19 cellular contexts compared by ENCODE assay signal in the genomic region with DNA sequence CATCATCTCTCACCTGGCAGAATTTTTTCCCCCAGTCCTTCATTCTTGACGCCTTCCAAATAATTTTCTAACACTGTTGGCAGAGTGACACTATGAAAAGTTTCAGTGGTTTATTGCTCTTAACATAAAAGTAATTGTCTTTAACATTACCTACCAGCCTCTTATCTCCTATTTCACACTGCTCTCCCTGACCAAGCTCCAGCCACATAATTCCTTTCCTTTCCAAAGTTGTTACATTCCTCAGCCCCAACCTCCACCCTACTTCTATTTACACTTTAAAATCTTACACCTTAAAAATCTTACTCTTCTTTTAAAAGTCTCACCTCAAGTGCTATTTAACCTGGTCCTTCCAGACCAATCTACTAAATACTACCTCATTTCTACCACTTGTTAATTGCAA. TPM values are rescaled to one million over a fixed set of nuclear protein-coding genes. Genes with fewer than 3 reads are reported as not detected.
A peak's percentile ranks its signal among the peaks of the same experiment; 100 is the strongest.
DNase-seq lines count a peak whose midpoint lies in the region; ATAC-seq and TF ChIP-seq lines count a peak whose summit lies in the region.
"Had no signal": no experiment of that assay in that cellular context is flagged by ENCODE, and none has a peak within 500 bp of the region (broad histone marks: within the 10 kb centered on the region; RNA-seq: fewer than 3 reads in every experiment).

No MANE protein-coding gene starts in this region.

- no peak overlapping the region for H4K8ac ChIP-seq in H9 (replicated peaks; ENCODE audit: insufficient read length, low read depth, low read length)

- CTCF ChIA-PET in CD4-positive, alpha-beta T cell (lab: Charles Lee): no interaction called here

- H3K23ac ChIP-seq in H9 (ENCODE audit: insufficient read length, low read depth, low read length): no peak overlapping the region

- H3K9me3 Mint-ChIP-seq in H9 (peaks cover 11 to 17% of the 10 kb centered on the region in 2 experiments; a peak in 4 of 5 replicates), neural crest cell (no peaks in the 10 kb centered on the region)
- H3K9me3 Mint-ChIP-seq in CD4-positive, alpha-beta T cell: no peaks in the 10 kb centered on the region

- H4K91ac ChIP-seq in H9 (ENCODE audit: insufficient read length, low read depth, low read length): no peak overlapping the region

- H3K4me1 Mint-ChIP-seq in H9 (peaks cover 44 to 61% of the 10 kb centered on the region in 2 experiments), neural crest cell (peaks cover 59% of the 10 kb centered on the region)
- peaks cover 13% of the 10 kb centered on the region for H3K4me1 Mint-ChIP-seq in CD4-positive, alpha-beta T cell (ENCODE audit: low read depth)

- H3K27ac ChIP-seq in H9 (ENCODE audit: insufficient read length, low read depth, low read length) (no peak overlapping the region), ectodermal cell (ENCODE audit: insufficient read depth, low read depth, low read length, poor library complexity, severe bottlenecking) (no peak overlapping the region)
- H3K27ac ChIP-seq in CD4-positive, alpha-beta T cell (ENCODE audit: low read depth, low read length): no peak overlapping the region
- H3K27ac ChIP-seq: A549 had no signal

- no peak overlapping the region for H3K56ac ChIP-seq in H9 (ENCODE audit: insufficient read length, low read depth, low read length)

- H3K4me1 ChIP-seq in H9 (ENCODE audit: insufficient read depth, low read length) (no peaks in the 10 kb centered on the region; the same call in 1 of the 2 replicates), ectodermal cell (ENCODE audit: control insufficient read depth, insufficient read depth, low read length) (peaks cover 22% of the 10 kb centered on the region), iPS-15b (ENCODE audit: control insufficient read depth, insufficient read depth, low read length) (peaks cover 5% of the 10 kb centered on the region)

- intact Hi-C loops in CD4-positive, alpha-beta T cell (cut with DNase I, micrococcal nuclease): no loop called here

- H3K36me3 Mint-ChIP-seq in H9 (ENCODE audit: insufficient read depth in 1 of 3, low read depth in 3 of 3) (peaks cover 71 to 77% (median 77%) of the 10 kb centered on the region in 3 experiments), neural crest cell (ENCODE audit: low read depth) (peaks cover 20% of the 10 kb centered on the region)
- no peaks in the 10 kb centered on the region for H3K36me3 Mint-ChIP-seq in CD4-positive, alpha-beta T cell (ENCODE audit: low read depth)

- no peak overlapping the region for H3K14ac ChIP-seq in H9 (ENCODE audit: insufficient read depth, low read length)

- no peaks in the 10 kb centered on the region for H3K79me1 ChIP-seq in H9 (ENCODE audit: insufficient read depth, low read depth, low read length, poor library complexity, severe bottlenecking)

- H3K4me3 Mint-ChIP-seq in H9 (peak overlapping the region; percentile 93 to 99), neural crest cell (peak overlapping the region; percentile 84)
- H3K4me3 Mint-ChIP-seq in CD4-positive, alpha-beta T cell: no peak overlapping the region

- H3K4me3 ChIP-seq in ectodermal cell (ENCODE audit: insufficient read depth, low read depth, low read length) (peak overlapping the region; percentile 84), iPS-15b (ENCODE audit: low read depth, low read length) (peak overlapping the region; percentile 97)
- H3K4me3 ChIP-seq: A549, MG63 had no signal

- H3K27me3 Mint-ChIP-seq in H9 (ENCODE audit: low read depth): peaks cover 1% of the 10 kb centered on the region; the same call in 1 of the 2 replicates
- H3K27me3 Mint-ChIP-seq in neural crest cell (ENCODE audit: low read depth): no peaks in the 10 kb centered on the region
- peaks cover 29% of the 10 kb centered on the region for H3K27me3 Mint-ChIP-seq in CD4-positive, alpha-beta T cell

- no peak overlapping the region for H3T11ph ChIP-seq in H9 (ENCODE audit: low read length)

- H2BK5ac ChIP-seq in H9 (ENCODE audit: insufficient read length, low read length): no peak overlapping the region

- POLR2A ChIA-PET in CD4-positive, alpha-beta T cell (lab: Charles Lee): no interaction called here

- no peak for TF ChIP-seq CTCF in H9 (conservative IDR thresholded peaks at IDR 0.05)
- no peak for TF ChIP-seq CTCF in neural crest cell (conservative IDR thresholded peaks at IDR 0.05)
- no peak for TF ChIP-seq CTCF in CD4-positive, alpha-beta T cell (IDR thresholded peaks at IDR 0.05)

- no peak overlapping the region for H3K4ac ChIP-seq in H9 (ENCODE audit: low read depth, low read length)

- H2BK120ac ChIP-seq in H9 (ENCODE audit: low read depth, low read length, poor library complexity, severe bottlenecking): no peak overlapping the region

- WGBS in H9 (ENCODE audit: extremely low coverage, insufficient read length, low lambda C conversion rate): no CpG with 5 or more reads among the region's 1 CpG
- WGBS in ectodermal cell, 2 experiments: 0 to 9% methylated on average over 1 of the region's 1 CpG

- H3K9ac ChIP-seq in H9 (ENCODE audit: extremely low read depth, insufficient read length, low read length): peak overlapping the region; percentile 99
- H3K9ac ChIP-seq in iPS-15b (ENCODE audit: low read depth, low read length): peak overlapping the region; percentile 98

- H3K18ac ChIP-seq in H9 (ENCODE audit: insufficient read length, low read depth, low read length): no peak overlapping the region

- peak overlapping the region; percentile 96 for H3K4me2 ChIP-seq in H9 (ENCODE audit: insufficient read depth, insufficient read length, low read length)
- H3K4me2 ChIP-seq: A549 had no signal

- peaks cover 12% of the 10 kb centered on the region for H3K23me2 ChIP-seq in H9 (ENCODE audit: insufficient read length, low read depth, low read length, poor library complexity, severe bottlenecking)

- H2BK12ac ChIP-seq in H9 (ENCODE audit: insufficient read length, low read depth, low read length): no peak overlapping the region

- H2BK20ac ChIP-seq in H9 (ENCODE audit: low read depth, low read length, poor library complexity, severe bottlenecking): no peak overlapping the region

- DNase-seq in H9: no peak
- DNase-seq in neural crest cell (ENCODE audit: low read depth, low spot score): no peak
- DNase-seq in T1000 (lab: John Stamatoyannopoulos, UW): no peak
- no peak for DNase-seq in iPS-NIHi11 (ENCODE audit: low spot score)
- no peak for DNase-seq in activated CD4-positive, alpha-beta T cell treated with anti-CD3 and anti-CD28 coated beads for 48 hours
- DNase-seq in CD4-positive, alpha-beta T cell: no peak
- DNase-seq: C1 segment of cervical spinal cord, DND-41, GDM1, MG63, NCI-H1092, NCI-H2081 treated with DMSO at 0.1 percent for 48 hours, NCI-H510A treated with DMSO at 0.1 percent for 48 hours had no signal

- H2AFZ ChIP-seq in H9 (ENCODE audit: low read length): no peak overlapping the region

- H2AK5ac ChIP-seq in H9 (ENCODE audit: insufficient read length, low read length): no peak overlapping the region

- no peak overlapping the region for H4K5ac ChIP-seq in H9 (ENCODE audit: insufficient read length, low read depth, low read length)

- H3K27ac Mint-ChIP-seq in H9: peak overlapping the region; percentile 8 to 94 (median 61); a peak in 5 of 7 replicates
- H3K27ac Mint-ChIP-seq in neural crest cell (ENCODE audit: unreplicated experiment): no peak overlapping the region
- no peak overlapping the region for H3K27ac Mint-ChIP-seq in CD4-positive, alpha-beta T cell

- no peaks in the 10 kb centered on the region for H3K9me3 ChIP-seq in H9 (ENCODE audit: control insufficient read depth, low read depth, low read length)
- no peaks in the 10 kb centered on the region for H3K9me3 ChIP-seq in ectodermal cell (ENCODE audit: control insufficient read depth, low read length)
- no peaks in the 10 kb centered on the region for H3K9me3 ChIP-seq in iPS-15b (ENCODE audit: control insufficient read depth, insufficient read depth, low read length)
- no peaks in the 10 kb centered on the region for H3K9me3 ChIP-seq in CD4-positive, alpha-beta T cell (ENCODE audit: control insufficient read depth, low read length)
- H3K9me3 ChIP-seq: A549, MG63 had no signal

- ATAC-seq in CD4-positive, alpha-beta T cell (ENCODE audit: poor library complexity): no peak
- ATAC-seq: A549, HCT116, Panc1 had no signal

- H3K36me3 ChIP-seq in ectodermal cell (ENCODE audit: control insufficient read depth, insufficient read depth, low read length): peaks cover 19% of the 10 kb centered on the region
- H3K36me3 ChIP-seq in iPS-15b (ENCODE audit: control insufficient read depth, insufficient read depth, low read length): peaks cover 55% of the 10 kb centered on the region
- H3K36me3 ChIP-seq: MG63 had no signal

- H4K20me1 ChIP-seq in H9 (ENCODE audit: control insufficient read depth, insufficient read depth, insufficient read length): no peaks in the 10 kb centered on the region

- H3K79me2 ChIP-seq in H9 (ENCODE audit: insufficient read depth, low read length): peaks cover 65% of the 10 kb centered on the region; the same call in 1 of the 2 replicates

- no peak overlapping the region for H2BK15ac ChIP-seq in H9 (ENCODE audit: low read depth, low read length)

- H3K27me3 ChIP-seq in H9 (ENCODE audit: insufficient read depth, low read length) (no peaks in the 10 kb centered on the region), ectodermal cell (ENCODE audit: control insufficient read depth, insufficient read depth, low read length, poor library complexity, severe bottlenecking) (no peaks in the 10 kb centered on the region), iPS-15b (ENCODE audit: control insufficient read depth, insufficient read depth, low read length) (no peaks in the 10 kb centered on the region)
- H3K27me3 ChIP-seq in CD4-positive, alpha-beta T cell (ENCODE audit: control insufficient read depth, insufficient read depth, low read length): peaks cover 16% of the 10 kb centered on the region
- H3K27me3 ChIP-seq: MG63 had no signal

RNA-seq across cellular contexts. Expression of a gene that starts 2.8 kb away (rescaled TPM):
- total RNA-seq in H9 (2021) (796 and 821 TPM in 2 replicates), neural crest cell (142 and 155 TPM in 2 replicates)
- polyA plus RNA-seq in ectodermal cell (2013, experiment 1 of 4): 158 TPM
- 168 TPM for polyA plus RNA-seq in ectodermal cell (2013, experiment 2 of 4)
- 137 TPM for polyA plus RNA-seq in ectodermal cell (2013, experiment 3 of 4)
- polyA plus RNA-seq in ectodermal cell (2013, experiment 4 of 4): 145 TPM
- total RNA-seq in CD4-positive, alpha-beta T cell: 1 to 10 TPM; 2.5 to 3.6 TPM
- total RNA-seq: SK-MEL-5 had no signal
- polyA plus RNA-seq: A549 had no signal

RNA-seq across cellular contexts. Expression of a gene that starts 18.3 kb away (rescaled TPM):
- total RNA-seq in H9 (2021) (3.1 and 3.2 TPM in 2 replicates), neural crest cell (0.86 and 1.1 TPM in 2 replicates)
- polyA plus RNA-seq in ectodermal cell (2013, experiment 1 of 4): 1.2 TPM
- polyA plus RNA-seq in ectodermal cell (2013, experiment 2 of 4): 0.55 TPM
- polyA plus RNA-seq in ectodermal cell (2013, experiment 3 of 4): 0.64 TPM
- polyA plus RNA-seq in ectodermal cell (2013, experiment 4 of 4): 1.4 TPM
- not detected for total RNA-seq in CD4-positive, alpha-beta T cell
- total RNA-seq: SK-MEL-5 had no signal
- polyA plus RNA-seq: A549 had no signal

Comparison
In these comparisons a context has a peak if more than half of its experiments do, and no peak if none do; other contexts are left out.
1. H3K27ac Mint-ChIP-seq: peak in H9 (3 of 3); none in neural crest cell (single experiment) and CD4-positive, alpha-beta T cell (single experiment).
2. RNA of a gene that starts 2.8 kb away (total RNA-seq): 796 to 821 TPM in H9 and 142 to 155 TPM in neural crest cell; 2.5 to 3.6 TPM in CD4-positive, alpha-beta T cell; every median in the first group is over 10 times any median in the second.